Comparison of ENCODE assay signal across 10 cellular contexts in the genomic region with DNA sequence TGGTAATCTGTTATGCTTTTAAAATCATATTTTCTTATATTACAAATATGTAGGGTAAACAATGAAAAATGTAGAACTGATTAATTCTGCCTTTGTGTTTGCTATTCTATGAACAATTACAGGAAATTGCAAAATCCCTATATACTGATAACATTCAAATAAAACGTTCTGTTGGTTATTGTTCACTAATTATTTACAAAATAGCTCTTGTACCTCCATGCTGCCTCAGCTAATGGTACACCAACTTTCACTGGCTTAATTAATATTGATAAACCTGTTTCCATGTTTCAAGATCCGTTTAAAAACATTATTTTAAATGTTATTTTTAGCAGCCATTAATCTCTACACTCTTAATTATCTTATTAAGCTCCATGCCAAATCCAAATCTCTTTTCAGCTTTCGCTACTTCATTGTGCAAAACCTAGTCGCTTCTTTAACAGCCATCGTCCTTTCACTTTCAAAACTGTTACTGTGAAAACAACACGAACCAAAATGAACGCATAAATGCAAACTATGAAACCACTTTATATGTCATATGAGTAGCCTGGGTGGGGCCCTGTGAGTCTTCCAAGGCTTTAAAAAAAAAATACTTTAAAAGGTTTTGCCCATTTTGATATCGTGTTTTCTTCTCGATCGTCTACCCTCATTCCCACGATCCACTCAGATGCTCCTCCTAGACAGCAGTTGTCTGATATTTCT.
DNase-seq lines count a peak whose midpoint lies in the region; ATAC-seq and TF ChIP-seq lines count a peak whose summit lies in the region.
"Had no signal": no experiment of that assay in that cellular context is flagged by ENCODE, and none has a peak within 500 bp of the region (broad histone marks: within the 10 kb centered on the region; RNA-seq: fewer than 3 reads in every experiment).

No MANE protein-coding gene starts in this region.

- H3K4me1 ChIP-seq in adipocyte (ENCODE audit: control insufficient read depth, insufficient read depth, low read length) (peaks cover 29% of the 10 kb centered on the region), tibial artery (peaks cover 0 to 27% (median 2%) of the 10 kb centered on the region in 4 donors)
- H3K4me1 ChIP-seq: Peyer's patch had no signal

- peak; percentile 5 for DNase-seq in NCI-H82 (lab: John Stamatoyannopoulos, UW)
- no peak for DNase-seq in NCI-H82 treated with DMSO at 0.1 percent for 48 hours (lab: John Stamatoyannopoulos, UW; ENCODE audit: unreplicated experiment)
- DNase-seq in adipocyte (ENCODE audit: low read depth): no peak
- DNase-seq in inferior parietal cortex (ENCODE audit: extremely low spot score): peak; percentile 79
- no peak for DNase-seq in tibial artery
- no peak for DNase-seq in stimulated activated CD8-positive, alpha-beta memory T cell treated with anti-CD3 and anti-CD28 coated beads, Interleukin-4, amount 100 ng/mL, for 48 hours
- DNase-seq: Peyer's patch; stimulated activated CD4-positive, alpha-beta T cell treated with anti-CD3 and anti-CD28 coated beads, Interleukin-4, amount 100 ng/mL, for 1 hour had no signal

- H3K27me3 ChIP-seq in adipocyte (replicated peaks; ENCODE audit: control insufficient read depth, insufficient read depth, low read length) (no peaks in the 10 kb centered on the region), tibial artery (no peaks in the 10 kb centered on the region)
- H3K27me3 ChIP-seq: Peyer's patch had no signal

- no peak for TF ChIP-seq CTCF in tibial artery (IDR thresholded peaks at IDR 0.05)

- peak overlapping the region; percentile 41 to 48 for H3K27ac ChIP-seq in tibial artery
- H3K27ac ChIP-seq: Peyer's patch had no signal

- peak overlapping the region; percentile 88 for H3K4me3 ChIP-seq in adipocyte (ENCODE audit: low read length)
- H3K4me3 ChIP-seq in tibial artery: peak overlapping the region; percentile 39 to 43

- H3K36me3 ChIP-seq in adipocyte (ENCODE audit: control insufficient read depth, insufficient read depth, low read length, severe bottlenecking): peaks cover 3% of the 10 kb centered on the region
- H3K36me3 ChIP-seq in tibial artery: no peaks in the 10 kb centered on the region
- H3K36me3 ChIP-seq: Peyer's patch had no signal

- H3K9me3 ChIP-seq in adipocyte (ENCODE audit: control insufficient read depth, low read length) (no peaks in the 10 kb centered on the region), tibial artery (no peaks in the 10 kb centered on the region)

- ATAC-seq in GM21423 (IDR thresholded peaks at IDR 0.05; ENCODE audit: unreplicated experiment) (no peak), GM19023 (IDR thresholded peaks at IDR 0.05; ENCODE audit: unreplicated experiment) (no peak)

- H3K9ac ChIP-seq in adipocyte (ENCODE audit: low read length): peak overlapping the region; percentile 92

- intact Hi-C loops in tibial artery (cut with DNase I; ENCODE audit: low total_unique reads): no loop called here

Comparison
In these comparisons a context has a peak if more than half of its experiments do, and no peak if none do; other contexts are left out.
1. DNase-seq: peak in NCI-H82 (single experiment) and inferior parietal cortex (single experiment); none in NCI-H82 treated with DMSO at 0.1 percent for 48 hours (single experiment), adipocyte (single experiment), tibial artery (0 of 2) and stimulated activated CD8-positive, alpha-beta memory T cell treated with anti-CD3 and anti-CD28 coated beads, Interleukin-4, amount 100 ng/mL, for 48 hours (single experiment).